ENCODE assay signal across 11 cellular contexts in genomic region chr12:89383235-89384049, GRCh38. TPM values are rescaled to one million over a fixed set of nuclear protein-coding genes. Genes with fewer than 3 reads are reported as not detected.
DNase-seq lines count a peak whose midpoint lies in the region; ATAC-seq and TF ChIP-seq lines count a peak whose summit lies in the region.
"Had no signal": no experiment of that assay in that cellular context is flagged by ENCODE, and none has a peak within 500 bp of the region (broad histone marks: within the 10 kb centered on the region; RNA-seq: fewer than 3 reads in every experiment).

No MANE protein-coding gene starts in this region.

- ATAC-seq in right lobe of liver (peak; percentile 58 to 81 (median 70)), HG03025 (IDR thresholded peaks at IDR 0.05; ENCODE audit: low FRiP score, unreplicated experiment) (no peak), HG03280 (IDR thresholded peaks at IDR 0.05; ENCODE audit: unreplicated experiment) (no peak)

- no peaks in the 10 kb centered on the region for H3K9me3 ChIP-seq in right lobe of liver
- H3K9me3 ChIP-seq in transverse colon: no peaks in the 10 kb centered on the region

- intact Hi-C loops in right lobe of liver (cut with DNase I): no loop called here
- intact Hi-C loops in transverse colon (cut with DNase I; ENCODE audit: low total_unique reads): no loop called here

- peak overlapping the region in 3 of 5 experiments; percentile 52 to 83 (median 75) for H3K27ac Mint-ChIP-seq in brain
- H3K27ac Mint-ChIP-seq: activated naive CD8-positive, alpha-beta T cell; T-helper 1 cell treated with Interleukin-12 subunit alpha and Interleukin-12 subunit beta and Interleukin-4 antibody, amounts not matched to agents 30 μg/mL and 1 μg/mL, for 36 hours had no signal

- peak overlapping the region in 2 of 5 experiments; percentile 11 to 23 for H3K4me3 Mint-ChIP-seq in brain
- H3K4me3 Mint-ChIP-seq: activated naive CD8-positive, alpha-beta T cell; T-helper 1 cell treated with Interleukin-12 subunit alpha and Interleukin-12 subunit beta and Interleukin-4 antibody, amounts not matched to agents 30 μg/mL and 1 μg/mL, for 36 hours had no signal

- TF ChIP-seq CTCF in brain (conservative IDR thresholded peaks at IDR 0.05): no peak
- no peak for TF ChIP-seq CTCF in right lobe of liver (IDR thresholded peaks at IDR 0.05)
- no peak for TF ChIP-seq CTCF in transverse colon (IDR thresholded peaks at IDR 0.05)

- in situ Hi-C loops in transverse colon (cut with MboI; ENCODE audit: low pct_ligation_motif_present in 1 of 4, low pct_unique_long_range_greater_than_20kb in 1 of 4, low sequenced_read_pairs in 3 of 4): no loop called here

- H3K4me1 Mint-ChIP-seq in brain: peaks cover 41% of the 10 kb centered on the region

- no peaks in the 10 kb centered on the region for H3K27me3 ChIP-seq in right lobe of liver
- H3K27me3 ChIP-seq in transverse colon: no peaks in the 10 kb centered on the region

- DNase-seq in NCI-H82 (lab: John Stamatoyannopoulos, UW) (peak; percentile 28), NCI-H82 treated with DMSO at 0.1 percent for 48 hours (lab: John Stamatoyannopoulos, UW; ENCODE audit: unreplicated experiment) (no peak), right lobe of liver (no peak), transverse colon (peak; percentile 23), kidney tubule cell (ENCODE audit: low spot score) (no peak)

- H3K4me1 ChIP-seq in right lobe of liver (peaks cover 0 to 79% (median 34%) of the 10 kb centered on the region in 4 donors), transverse colon (peaks cover 19 to 73% (median 54%) of the 10 kb centered on the region in 4 donors)

- WGBS in right lobe of liver (ENCODE audit: insufficient coverage, low coverage, low lambda C conversion rate, missing lambda C conversion rate): 30% methylated on average over 6 of the region's 6 CpGs
- WGBS in transverse colon (ENCODE audit: low coverage in 1 of 2), 2 donors: 55 to 59% methylated on average over 6 of the region's 6 CpGs

- H3K36me3 ChIP-seq in right lobe of liver (no peaks in the 10 kb centered on the region), transverse colon (no peaks in the 10 kb centered on the region)

- H3K27ac ChIP-seq in right lobe of liver: peak overlapping the region; percentile 33 to 77 (median 62)
- peak overlapping the region; percentile 81 to 90 (median 84) for H3K27ac ChIP-seq in transverse colon
- H3K27ac ChIP-seq: 22Rv1 had no signal

- no peaks in the 10 kb centered on the region for H3K9me3 Mint-ChIP-seq in brain
- H3K9me3 Mint-ChIP-seq: T-helper 1 cell treated with Interleukin-12 subunit alpha and Interleukin-12 subunit beta and Interleukin-4 antibody, amounts not matched to agents 30 μg/mL and 1 μg/mL, for 36 hours had no signal

- H3K4me3 ChIP-seq in right lobe of liver: no peak overlapping the region
- no peak overlapping the region for H3K4me3 ChIP-seq in transverse colon

- no peak for TF ChIP-seq EP300 in transverse colon (IDR thresholded peaks at IDR 0.05; ENCODE audit: low read depth)

- H3K27me3 Mint-ChIP-seq in brain: peaks cover 3% of the 10 kb centered on the region
- H3K27me3 Mint-ChIP-seq: activated naive CD8-positive, alpha-beta T cell had no signal

- no peaks in the 10 kb centered on the region for H3K36me3 Mint-ChIP-seq in brain
- H3K36me3 Mint-ChIP-seq: activated naive CD8-positive, alpha-beta T cell had no signal

- TF ChIP-seq POLR2A in right lobe of liver (IDR thresholded peaks at IDR 0.05): peak; percentile 30
- no peak for TF ChIP-seq POLR2A in transverse colon (IDR thresholded peaks at IDR 0.05)

RNA-seq across cellular contexts. Expression of gene DUSP6, which starts 31.1 kb away (rescaled TPM):
- polyA plus RNA-seq in brain (ENCODE audit: insufficient read depth, low read depth, low replicate concordance): 14.8 TPM
- total RNA-seq in right lobe of liver (100 to 1,000 TPM in 2 of 6 experiments, 10 to 100 TPM in 4; 24.3 to 139 (median 50.4) TPM), transverse colon (10 to 100 TPM; 22.9 to 83.4 (median 53.2) TPM)

Comparison
In these comparisons a context has a peak if more than half of its experiments do, and no peak if none do; other contexts are left out.
1. DNase-seq: peak in NCI-H82 (single experiment) and transverse colon (single experiment); none in NCI-H82 treated with DMSO at 0.1 percent for 48 hours (single experiment), right lobe of liver (0 of 3) and kidney tubule cell (single experiment).
2. ATAC-seq: peak in right lobe of liver (4 of 4); none in HG03025 (single experiment) and HG03280 (single experiment).